15 cellular contexts compared by ENCODE assay signal in the genomic region with DNA sequence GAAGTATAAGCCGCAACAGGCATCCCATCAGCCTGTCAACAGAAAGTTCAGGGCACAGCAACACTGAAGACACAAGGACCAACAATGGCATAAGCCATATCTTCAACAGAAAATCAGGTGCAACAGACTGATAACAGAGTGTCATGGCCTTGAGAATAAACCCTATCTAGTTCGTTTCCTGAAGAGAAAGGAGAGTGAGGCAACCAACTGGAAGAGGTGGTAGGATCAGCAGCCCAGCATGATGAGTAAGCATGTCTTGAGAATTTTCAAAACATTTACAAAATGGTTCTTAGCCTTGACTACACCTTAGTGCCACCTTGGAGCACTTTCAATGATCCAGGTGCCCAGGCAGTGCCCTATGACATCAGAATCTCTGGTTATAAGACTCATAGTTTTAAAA.
"Had no signal": no experiment of that assay in that cellular context is flagged by ENCODE, and none has a peak within 500 bp of the region (broad histone marks: within the 10 kb centered on the region; RNA-seq: fewer than 3 reads in every experiment).

No MANE protein-coding gene starts in this region.

- H3K27ac Mint-ChIP-seq: activated B cell treated with CpG ODN at 0.5 μM for 24 hours; activated CD4-positive, alpha-beta T cell treated with anti-CD3 and anti-CD28 coated beads, Interleukin-2, amount 10 ng/mL, durations not matched to agents 24 days and 14 days; dendritic cell treated with granulocyte-macrophage colony-stimulating factor and Interleukin-4, amounts not matched to agents 40 ng/mL and 50 ng/mL, for 4 days; natural killer cell treated with Interleukin-12 subunit alpha and Interleukin-12 subunit beta and Interleukin-15 and Interleukin-18, amount 100 ng/mL, for 72 hours; stimulated activated naive CD8-positive, alpha-beta T cell treated with anti-CD3 and anti-CD28 coated beads, Interleukin-15, amount 100 ng/mL, for 72 hours; T-cell had no signal

- H3K36me3 ChIP-seq: upper lobe of right lung had no signal

- H3K27me3 Mint-ChIP-seq: activated B cell treated with CpG ODN at 0.5 μM for 24 hours; activated CD4-positive, alpha-beta T cell treated with anti-CD3 and anti-CD28 coated beads, Interleukin-2, amount 10 ng/mL, durations not matched to agents 24 days and 14 days; central memory CD8-positive, alpha-beta T cell; dendritic cell treated with granulocyte-macrophage colony-stimulating factor and Interleukin-4, amounts not matched to agents 40 ng/mL and 50 ng/mL, for 4 days; natural killer cell treated with Interleukin-12 subunit alpha and Interleukin-12 subunit beta and Interleukin-15 and Interleukin-18, amount 100 ng/mL, for 72 hours; stimulated activated naive CD8-positive, alpha-beta T cell treated with anti-CD3 and anti-CD28 coated beads, Interleukin-15, amount 100 ng/mL, for 72 hours; T-cell had no signal

- H3K4me3 Mint-ChIP-seq: activated B cell treated with CpG ODN at 0.5 μM for 24 hours; activated CD4-positive, alpha-beta T cell treated with anti-CD3 and anti-CD28 coated beads, Interleukin-2, amount 10 ng/mL, durations not matched to agents 24 days and 14 days; central memory CD8-positive, alpha-beta T cell; dendritic cell treated with granulocyte-macrophage colony-stimulating factor and Interleukin-4, amounts not matched to agents 40 ng/mL and 50 ng/mL, for 4 days; natural killer cell treated with Interleukin-12 subunit alpha and Interleukin-12 subunit beta and Interleukin-15 and Interleukin-18, amount 100 ng/mL, for 72 hours; stimulated activated naive CD8-positive, alpha-beta T cell treated with anti-CD3 and anti-CD28 coated beads, Interleukin-15, amount 100 ng/mL, for 72 hours; T-cell had no signal

- H3K9me3 ChIP-seq: body of pancreas, testis, upper lobe of right lung had no signal

- H3K27ac ChIP-seq: body of pancreas, testis, upper lobe of right lung had no signal

- H3K4me1 Mint-ChIP-seq: activated B cell treated with CpG ODN at 0.5 μM for 24 hours; activated CD4-positive, alpha-beta T cell treated with anti-CD3 and anti-CD28 coated beads, Interleukin-2, amount 10 ng/mL, durations not matched to agents 24 days and 14 days; central memory CD8-positive, alpha-beta T cell; stimulated activated naive CD8-positive, alpha-beta T cell treated with anti-CD3 and anti-CD28 coated beads, Interleukin-15, amount 100 ng/mL, for 72 hours; T-cell had no signal

- H3K4me1 ChIP-seq: body of pancreas, testis, upper lobe of right lung had no signal

- DNase-seq: activated B cell treated with CpG ODN at 0.5 μM for 24 hours; activated CD4-positive, alpha-beta T cell treated with anti-CD3 and anti-CD28 coated beads, Interleukin-2, amount 10 ng/mL, durations not matched to agents 24 days and 14 days; activated CD8-positive, alpha-beta memory T cell treated with anti-CD3 and anti-CD28 coated beads for 24 hours; activated naive CD4-positive, alpha-beta T cell treated with Interleukin-2 at 50 U/mL for 16 hours; body of pancreas; left colon; occipital lobe; stimulated activated CD4-positive, alpha-beta T cell treated with anti-CD3 and anti-CD28 coated beads, Interleukin-4, amount 100 ng/mL, for 1 hour; stimulated activated naive CD8-positive, alpha-beta T cell treated with anti-CD3 and anti-CD28 coated beads, Interleukin-15, amount 100 ng/mL, for 72 hours; T-cell; testis; upper lobe of right lung had no signal

- H3K9me3 Mint-ChIP-seq: activated CD4-positive, alpha-beta T cell treated with anti-CD3 and anti-CD28 coated beads, Interleukin-2, amount 10 ng/mL, durations not matched to agents 24 days and 14 days had no signal

- H3K36me3 Mint-ChIP-seq: T-cell had no signal

- H3K4me3 ChIP-seq: body of pancreas, testis, upper lobe of right lung had no signal

- ATAC-seq: body of pancreas; left colon; stimulated activated naive CD8-positive, alpha-beta T cell treated with anti-CD3 and anti-CD28 coated beads, Interleukin-15, amount 100 ng/mL, for 72 hours; T-cell; upper lobe of right lung had no signal

- H3K27me3 ChIP-seq: body of pancreas, testis, upper lobe of right lung had no signal
